In genomic region chr12:95134085-95134484, GRCh38 we compare ENCODE assay signal across 25 cellular contexts.
"Had no signal": no experiment of that assay in that cellular context is flagged by ENCODE, and none has a peak within 500 bp of the region (broad histone marks: within the 10 kb centered on the region; RNA-seq: fewer than 3 reads in every experiment).

No MANE protein-coding gene starts in this region.

- DNase-seq: stimulated activated CD4-positive, alpha-beta T cell treated with anti-CD3 and anti-CD28 coated beads, Interleukin-2, amount 100 ng/mL, for 48 hours; stimulated activated CD4-positive, alpha-beta T cell treated with anti-CD3 and anti-CD28 coated beads, Interleukin-4, amount 100 ng/mL, for 1 hour; stimulated activated CD4-positive, alpha-beta T cell treated with anti-CD3 and anti-CD28 coated beads, Interleukin-4, amount 100 ng/mL, for 24 hours; stimulated activated CD4-positive, alpha-beta T cell treated with anti-CD3 and anti-CD28 coated beads, Interleukin-4, amount 100 ng/mL, for 4 hours; stimulated activated CD8-positive, alpha-beta memory T cell treated with anti-CD3 and anti-CD28 coated beads, Interleukin-4, amount 100 ng/mL, for 48 hours; stimulated activated naive B cell treated with anti-CD40 and anti-IgM and Interleukin-4, amounts not matched to agents 10 μg/mL and 1 μg/mL and 100 μg/mL, for 72 hours; stimulated activated naive CD4-positive, alpha-beta T cell; stimulated activated naive CD4-positive, alpha-beta T cell treated with Interleukin-2 at 50 U/mL for 16 hours; stimulated activated naive CD8-positive, alpha-beta T cell treated with anti-CD3 and anti-CD28 coated beads, Interleukin-15, amount 100 ng/mL, for 72 hours; stimulated activated naive CD8-positive, alpha-beta T cell treated with anti-CD3 and anti-CD28 coated beads, Interleukin-15, Interleukin-2, amounts not matched to agents 100 U/mL and 50 U/mL, for 24 hours; stomach; substantia nigra; testis; thyroid gland; tibial artery; transverse colon; upper lobe of left lung; upper lobe of right lung; uterus had no signal

- H3K36me3 ChIP-seq: thoracic aorta, thyroid gland, uterus had no signal

- H3K4me1 ChIP-seq: testis, transverse colon, uterus, vagina had no signal

- H3K9me3 ChIP-seq: stomach, suprapubic skin, testis, thoracic aorta, thyroid gland, tibial artery, tibial nerve, transverse colon, upper lobe of left lung, upper lobe of right lung, uterus, vagina had no signal

- H3K27ac ChIP-seq: stomach, suprapubic skin, testis, thoracic aorta, thyroid gland, tibial artery, tibial nerve, transverse colon, uterus, vagina had no signal

- H3K4me3 ChIP-seq: stomach, suprapubic skin, testis, thoracic aorta, thyroid gland, tibial artery, tibial nerve, transverse colon, upper lobe of left lung, upper lobe of right lung, uterus, vagina had no signal

- H3K27me3 ChIP-seq: stomach, suprapubic skin, testis, thyroid gland, tibial artery, tibial nerve, transverse colon, upper lobe of left lung, upper lobe of right lung, uterus, vagina had no signal

- ATAC-seq: stimulated activated effector memory CD8-positive, alpha-beta T cell treated with anti-CD3 and anti-CD28 coated beads, Interleukin-12 subunit alpha, Interleukin-12 subunit beta, amount 100 ng/mL, for 72 hours; stimulated activated memory B cell treated with anti-CD40 and anti-IgM and Interleukin-4, amounts not matched to agents 10 μg/mL and 1 μg/mL and 100 μg/mL, for 72 hours; stimulated activated naive B cell treated with anti-CD40 and anti-IgM and Interleukin-4, amounts not matched to agents 10 μg/mL and 1 μg/mL and 100 μg/mL, for 72 hours; stimulated activated naive CD8-positive, alpha-beta T cell treated with anti-CD3 and anti-CD28 coated beads, Interleukin-15, amount 100 ng/mL, for 72 hours; stimulated activated naive CD8-positive, alpha-beta T cell treated with anti-CD3 and anti-CD28 coated beads, Interleukin-15, Interleukin-2, amounts not matched to agents 100 U/mL and 50 U/mL, for 24 hours; upper lobe of right lung had no signal
